12 cellular contexts compared by ENCODE assay signal in genomic region chr13:39961036-39961435, GRCh38.
DNase-seq lines count a peak whose midpoint lies in the region; ATAC-seq lines count a peak whose summit lies in the region.
"Had no signal": no experiment of that assay in that cellular context is flagged by ENCODE, and none has a peak within 500 bp of the region (broad histone marks: within the 10 kb centered on the region; RNA-seq: fewer than 3 reads in every experiment).

No MANE protein-coding gene starts in this region.

- no peak overlapping the region for H3K4me3 Mint-ChIP-seq in activated T-helper 2 cell treated with anti-CD3 and anti-CD28 coated beads, Interferon-gamma antibody, Interleukin-2, Interleukin-4, amounts not matched to agents 10 μg/mL and 5 μg/mL and 100 μg/mL, durations not matched to agents 14 hours and 24 hours and 36 hours (ENCODE audit: low read depth)

- ATAC-seq in GM19328 (IDR thresholded peaks at IDR 0.05; ENCODE audit: unreplicated experiment) = no peak
- ATAC-seq: HCT116 had no signal

- in situ Hi-C loops in SK-MEL-5 (cut with HindIII; ENCODE audit: low pct_unique_long_range_greater_than_20kb, low sequenced_read_pairs) = no loop called here

- H3K9me3 Mint-ChIP-seq in activated T-helper 2 cell treated with anti-CD3 and anti-CD28 coated beads, Interferon-gamma antibody, Interleukin-2, Interleukin-4, amounts not matched to agents 10 μg/mL and 5 μg/mL and 100 μg/mL, durations not matched to agents 14 hours and 24 hours and 36 hours = no peaks in the 10 kb centered on the region
- H3K9me3 Mint-ChIP-seq: CD4-positive, CD25-positive, alpha-beta regulatory T cell had no signal

- H3K36me3 Mint-ChIP-seq in activated T-helper 2 cell treated with anti-CD3 and anti-CD28 coated beads, Interferon-gamma antibody, Interleukin-2, Interleukin-4, amounts not matched to agents 10 μg/mL and 5 μg/mL and 100 μg/mL, durations not matched to agents 14 hours and 24 hours and 36 hours (ENCODE audit: low read depth) = no peaks in the 10 kb centered on the region
- H3K36me3 Mint-ChIP-seq: CD4-positive, CD25-positive, alpha-beta regulatory T cell had no signal

- H3K27ac Mint-ChIP-seq in activated T-helper 2 cell treated with anti-CD3 and anti-CD28 coated beads, Interferon-gamma antibody, Interleukin-2, Interleukin-4, amounts not matched to agents 10 μg/mL and 5 μg/mL and 100 μg/mL, durations not matched to agents 14 hours and 24 hours and 36 hours = no peak overlapping the region
- H3K27ac Mint-ChIP-seq: CD4-positive, CD25-positive, alpha-beta regulatory T cell had no signal

- peak; percentile 42 for DNase-seq in EL
- DNase-seq in SK-MEL-5 (ENCODE audit: low read depth, low spot score) = peak; percentile 38
- DNase-seq in dermis blood vessel endothelial cell = peak; percentile 38
- peak; percentile 33 to 34 for DNase-seq in lung microvascular endothelial cell (ENCODE audit: low read depth in 2 of 2)
- DNase-seq in activated T-helper 2 cell treated with anti-CD3 and anti-CD28 coated beads, Interferon-gamma antibody, Interleukin-2, Interleukin-4, amounts not matched to agents 10 μg/mL and 5 μg/mL and 100 μg/mL, durations not matched to agents 14 hours and 24 hours and 36 hours (ENCODE audit: low spot score) = no peak
- no peak for DNase-seq in NOMO-1 treated with DMSO at 0.1 percent for 48 hours (lab: John Stamatoyannopoulos, UW; ENCODE audit: unreplicated experiment)
- no peak for DNase-seq in NCI-H2196 (lab: John Stamatoyannopoulos, UW; ENCODE audit: unreplicated experiment)
- DNase-seq: ACHN; CD4-positive, CD25-positive, alpha-beta regulatory T cell; DMS79 had no signal

- H3K27me3 Mint-ChIP-seq in activated T-helper 2 cell treated with anti-CD3 and anti-CD28 coated beads, Interferon-gamma antibody, Interleukin-2, Interleukin-4, amounts not matched to agents 10 μg/mL and 5 μg/mL and 100 μg/mL, durations not matched to agents 14 hours and 24 hours and 36 hours (ENCODE audit: low read depth) = no peaks in the 10 kb centered on the region
- H3K27me3 Mint-ChIP-seq: CD4-positive, CD25-positive, alpha-beta regulatory T cell had no signal

- intact Hi-C loops in activated T-helper 2 cell treated with anti-CD3 and anti-CD28 coated beads, Interferon-gamma antibody, Interleukin-2, Interleukin-4, amounts not matched to agents 10 μg/mL and 5 μg/mL and 100 μg/mL, durations not matched to agents 14 hours and 24 hours and 36 hours (cut with micrococcal nuclease) = no loop called here

- H3K4me1 Mint-ChIP-seq in activated T-helper 2 cell treated with anti-CD3 and anti-CD28 coated beads, Interferon-gamma antibody, Interleukin-2, Interleukin-4, amounts not matched to agents 10 μg/mL and 5 μg/mL and 100 μg/mL, durations not matched to agents 14 hours and 24 hours and 36 hours (ENCODE audit: low read depth) = peaks cover 30% of the 10 kb centered on the region

Comparison
In these comparisons a context has a peak if more than half of its experiments do, and no peak if none do; other contexts are left out.
1. DNase-seq: peak in EL (single experiment), SK-MEL-5 (single experiment), dermis blood vessel endothelial cell (single experiment) and lung microvascular endothelial cell (2 of 2); none in activated T-helper 2 cell treated with anti-CD3 and anti-CD28 coated beads, Interferon-gamma antibody, Interleukin-2, Interleukin-4, amounts not matched to agents 10 μg/mL and 5 μg/mL and 100 μg/mL, durations not matched to agents 14 hours and 24 hours and 36 hours (single experiment), NOMO-1 treated with DMSO at 0.1 percent for 48 hours (single experiment) and NCI-H2196 (single experiment).